In genomic region chr11:66543263-66544107, GRCh38 we compare ENCODE assay signal across 6 cellular contexts. TPM values are rescaled to one million over a fixed set of nuclear protein-coding genes. Genes with fewer than 3 reads are reported as not detected.
DNase-seq lines count a peak whose midpoint lies in the region; ATAC-seq and TF ChIP-seq lines count a peak whose summit lies in the region.

No MANE protein-coding gene starts in this region.

- H4K20me1 ChIP-seq in GM23338 (replicated peaks; ENCODE audit: insufficient read depth): peaks cover 4% of the 10 kb centered on the region; the same call in 1 of the 2 replicates

- 0 out of 2 replicates have a peak, but pooled peaks cover 7% of the 10 kb centered on the region for H3F3A ChIP-seq in GM23338 (replicated peaks; ENCODE audit: low read depth)

- H3K4me3 ChIP-seq in GM23338: no peak overlapping the region
- peak overlapping the region in 4 of 5 donors; percentile 24 to 50 (median 34) for H3K4me3 ChIP-seq in subcutaneous abdominal adipose tissue (ENCODE audit: low read depth in 1 of 5, low read length in 5 of 5)

- H3K36me3 ChIP-seq in GM23338 (ENCODE audit: insufficient read depth) (no peaks in the 10 kb centered on the region), subcutaneous abdominal adipose tissue (ENCODE audit: control insufficient read depth in 5 of 5, insufficient read depth in 5 of 5, low read length in 5 of 5) (peaks cover 0 to 48% (median 33%) of the 10 kb centered on the region in 5 donors)

- no peak overlapping the region for H3K27ac ChIP-seq in GM23338 (ENCODE audit: low read depth)
- H3K27ac ChIP-seq in subcutaneous abdominal adipose tissue (ENCODE audit: low read depth, low read length): no peak overlapping the region

- no peaks in the 10 kb centered on the region for H3K9me2 ChIP-seq in GM23338 (ENCODE audit: insufficient read depth)

- H2AFZ ChIP-seq in GM23338: peak overlapping the region; percentile 81

- H3K4me1 ChIP-seq in GM23338 (ENCODE audit: insufficient read depth) (peaks cover 26% of the 10 kb centered on the region), subcutaneous abdominal adipose tissue (ENCODE audit: control insufficient read depth in 5 of 5, insufficient read depth in 5 of 5, low read length in 5 of 5) (peaks cover 0 to 39% (median 33%) of the 10 kb centered on the region in 5 donors)

- peak; percentile 35 to 71 for TF ChIP-seq CTCF in GM23338 (conservative IDR thresholded peaks at IDR 0.05; ENCODE audit: low read depth in 2 of 2)

- peaks cover 19% of the 10 kb centered on the region for H3K27me3 Mint-ChIP-seq in GM23338 (ENCODE audit: insufficient read depth, low read depth, poor library complexity)

- peak overlapping the region; percentile 5; the same call in 1 of the 3 replicates for H3K4me3 Mint-ChIP-seq in GM23338

- ATAC-seq in GM23338: peak; percentile 6

- peak overlapping the region; percentile 69; the same call in 1 of the 2 replicates for H3K4me2 ChIP-seq in GM23338

- H3K9me3 ChIP-seq in subcutaneous abdominal adipose tissue (ENCODE audit: control insufficient read depth in 5 of 5, low read length in 5 of 5): no peaks in the 10 kb centered on the region

- H3K9ac ChIP-seq in subcutaneous abdominal adipose tissue (ENCODE audit: low read length in 5 of 5): peak overlapping the region in 2 of 5 donors; percentile 48 to 51

- peak; percentile 80 for DNase-seq in GM23338 (ENCODE audit: low spot score)
- peak; percentile 30 for DNase-seq in activated T-cell treated with anti-CD3 and anti-CD28 coated beads for 24 hours (ENCODE audit: low read depth)
- DNase-seq in hepatic stellate cell (ENCODE audit: low spot score): peak; percentile 63
- DNase-seq in SHP77 treated with DMSO at 0.1 percent for 48 hours (lab: John Stamatoyannopoulos, UW): no peak
- no peak for DNase-seq in NCI-H524 (lab: John Stamatoyannopoulos, UW)

- H3K36me3 Mint-ChIP-seq in GM23338 (ENCODE audit: low read depth): no peaks in the 10 kb centered on the region; the same call in 2 of the 3 replicates

- H3K27ac Mint-ChIP-seq in GM23338: no peak overlapping the region

- no peaks in the 10 kb centered on the region; the same call in 1 of the 3 replicates for H3K9me3 Mint-ChIP-seq in GM23338

- H3K27me3 ChIP-seq in GM23338 (ENCODE audit: insufficient read depth) (no peaks in the 10 kb centered on the region), subcutaneous abdominal adipose tissue (ENCODE audit: control insufficient read depth in 5 of 5, insufficient read depth in 4 of 5, low read length in 5 of 5) (no peaks in the 10 kb centered on the region)

- peaks cover 36% of the 10 kb centered on the region for H3K4me1 Mint-ChIP-seq in GM23338

- peaks cover 4% of the 10 kb centered on the region; the same call in 1 of the 2 replicates for H3K79me2 ChIP-seq in GM23338 (replicated peaks; ENCODE audit: insufficient read depth)

TF ChIP-seq in GM23338, 12 proteins besides CTCF, POLR2A, EP300 and RAD21:
- TF ChIP-seq ZNF331 (CRISPR knock-in tag; IDR thresholded peaks at IDR 0.05; ENCODE audit: low read depth): no peak
- TF ChIP-seq POLR2AphosphoS5 (IDR thresholded peaks at IDR 0.05; ENCODE audit: low read depth): no peak
- no peak for TF ChIP-seq ETS1 (IDR thresholded peaks at IDR 0.05)
- no peak for TF ChIP-seq CREB1 (CRISPR knock-in tag; IDR thresholded peaks at IDR 0.05; ENCODE audit: low read depth)
- TF ChIP-seq ZNF114 (CRISPR knock-in tag; IDR thresholded peaks at IDR 0.05): no peak

RNA-seq across cellular contexts. Expression of gene ZDHHC24, which starts 2.4 kb away (rescaled TPM):
- total RNA-seq in GM23338 (2014; rRNA removed; shearing (Covaris generic)): 10.0 and 13.1 TPM in 2 replicates
- polyA plus RNA-seq in GM23338 (2016; fragmentation: Nextera tagmentation; extraction: Ambion mirVana): 5.6 and 7.3 TPM in 2 replicates

RNA-seq across cellular contexts. Expression of gene ACTN3, which starts 3.2 kb away (rescaled TPM):
- total RNA-seq in GM23338 (2014; rRNA removed; shearing (Covaris generic)): 3.8 and 6.3 TPM in 2 replicates
- polyA plus RNA-seq in GM23338 (2016; fragmentation: Nextera tagmentation; extraction: Ambion mirVana): 6.0 and 7.3 TPM in 2 replicates

RNA-seq across cellular contexts. Expression of gene CTSF, which starts 24.9 kb away (rescaled TPM):
- 39.9 and 51.1 TPM in 2 replicates for total RNA-seq in GM23338 (2014; rRNA removed; shearing (Covaris generic))
- polyA plus RNA-seq in GM23338 (2016; fragmentation: Nextera tagmentation; extraction: Ambion mirVana): 20.4 and 21.6 TPM in 2 replicates

RNA-seq across cellular contexts. Expression of gene BBS1, which starts 33.0 kb away (rescaled TPM):
- total RNA-seq in GM23338 (2014; rRNA removed; shearing (Covaris generic)): 27.8 and 41.3 TPM in 2 replicates
- polyA plus RNA-seq in GM23338 (2016; fragmentation: Nextera tagmentation; extraction: Ambion mirVana): 8.7 and 11.6 TPM in 2 replicates

RNA-seq across cellular contexts. Expression of gene CCDC87, which starts 49.4 kb away (rescaled TPM):
- 0.74 and 1.2 TPM in 2 replicates for total RNA-seq in GM23338 (2014; rRNA removed; shearing (Covaris generic))
- polyA plus RNA-seq in GM23338 (2016; fragmentation: Nextera tagmentation; extraction: Ambion mirVana): 0.12 and 0.39 TPM in 2 replicates

Comparison
In these comparisons a context has a peak if more than half of its experiments do, and no peak if none do; other contexts are left out.
1. DNase-seq: peak in GM23338 (single experiment), activated T-cell treated with anti-CD3 and anti-CD28 coated beads for 24 hours (single experiment) and hepatic stellate cell (single experiment); none in SHP77 treated with DMSO at 0.1 percent for 48 hours (single experiment) and NCI-H524 (0 of 2).